Comparison of ENCODE assay signal across 9 cellular contexts in the genomic region with DNA sequence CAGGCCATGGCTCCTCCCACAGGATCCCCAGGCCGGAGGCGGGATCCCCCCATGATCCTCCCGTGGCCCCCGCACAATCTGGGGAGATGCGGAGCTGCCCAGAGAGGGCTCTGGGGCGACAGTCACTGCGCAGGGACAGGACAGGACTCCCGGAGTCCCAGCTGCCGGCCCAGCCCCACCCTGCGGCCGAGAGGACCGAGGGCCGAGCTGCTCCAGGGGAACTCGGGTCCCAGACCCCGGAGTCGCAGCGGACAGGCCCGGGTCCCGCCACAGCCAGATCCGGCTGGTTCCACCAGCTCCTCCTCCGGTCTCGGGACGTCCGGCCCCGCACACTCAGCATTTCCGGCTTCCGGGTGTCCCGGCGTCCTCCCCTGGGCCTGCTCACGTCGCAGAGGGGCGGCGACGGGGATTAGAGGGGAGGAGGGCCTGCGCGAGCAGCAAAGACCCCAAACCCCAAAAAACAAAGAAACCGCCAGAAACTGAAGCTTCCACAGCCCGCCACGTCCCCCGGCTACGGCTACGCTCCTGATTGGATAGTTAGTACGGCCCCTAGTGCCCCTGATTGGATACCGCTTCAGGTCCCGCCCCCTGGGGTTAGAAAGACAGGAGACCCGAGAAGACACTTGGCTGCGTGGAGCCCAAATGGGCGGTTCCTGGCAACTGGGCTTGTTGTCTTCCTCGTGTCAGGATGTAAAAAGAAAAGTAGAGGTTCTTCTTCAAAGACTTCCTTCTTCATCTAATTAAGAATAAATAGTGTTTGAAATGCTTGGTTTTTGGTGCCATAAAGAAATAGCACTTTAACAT. TPM values are rescaled to one million over a fixed set of nuclear protein-coding genes. Genes with fewer than 3 reads are reported as not detected.
DNase-seq lines count a peak whose midpoint lies in the region; ATAC-seq, FAIRE-seq and TF ChIP-seq lines count a peak whose summit lies in the region.
"Had no signal": no experiment of that assay in that cellular context is flagged by ENCODE, and none has a peak within 500 bp of the region (broad histone marks: within the 10 kb centered on the region; RNA-seq: fewer than 3 reads in every experiment).

No MANE protein-coding gene starts in this region.

- peak; percentile 13; the same call in 1 of the 2 replicates for TF ChIP-seq CTCF in HepG2 (CRISPR knock-in tag; IDR thresholded peaks at IDR 0.05)

- POLR2A ChIA-PET in HepG2 (lab: Yijun Ruan, JAX), result interaction anchor here (0.8 to 1.3 kb wide), 10 partner anchors 8 to 363 kb away, joined by 3 to 7 read pairs (median 4); a partner anchor contains a TSS

- peak; percentile 46 for TF ChIP-seq RAD21 in HepG2 (CRISPR knock-in tag; IDR thresholded peaks at IDR 0.05)

- H4K20me1 ChIP-seq in HepG2 (ENCODE audit: insufficient read depth, low read length), result no peaks in the 10 kb centered on the region

- peaks cover 0 to 2% of the 10 kb centered on the region in 2 experiments; a peak in 1 of 5 replicates for H3K27me3 ChIP-seq in HepG2 (ENCODE audit: control insufficient read depth in 1 of 2, insufficient read depth in 2 of 2, low read length in 2 of 2)

- in situ Hi-C loops in HepG2 (cut with HindIII; ENCODE audit: extremely low pct_ligation_motif_present, low pct_unique_long_range_greater_than_20kb), result no loop called here

- H3K79me2 ChIP-seq in HepG2 (ENCODE audit: insufficient read depth, low read length), result no peaks in the 10 kb centered on the region

- TF ChIP-seq EP300 in HepG2 (IDR thresholded peaks at IDR 0.05; ENCODE audit: low read depth in 2 of 2, low read length in 2 of 2) (peak in 1 of 2 experiments; percentile 17; a peak in 1 of 4 replicates), HepG2 (CRISPR knock-in tag; IDR thresholded peaks at IDR 0.05; ENCODE audit: borderline replicate concordance) (no peak)

- BruUV-seq in HepG2 (replicated peaks; lab: Mats Ljungman, UMichigan), result TSS peak; percentile 88

- no peak overlapping the region for H2AFZ ChIP-seq in HepG2 (ENCODE audit: low read length)

- peak overlapping the region; percentile 68 for H3K4me2 ChIP-seq in HepG2 (ENCODE audit: low read depth, low read length)

- peak; percentile 63 to 68 for TF ChIP-seq POLR2A in HepG2 (IDR thresholded peaks at IDR 0.05; ENCODE audit: insufficient read depth in 1 of 2, low read depth in 2 of 2, low read length in 2 of 2)

- CTCF ChIA-PET in HepG2 (lab: Yijun Ruan, JAX; ENCODE audit: low intra/inter-chr PET ratio, low total read pairs), result no interaction called here

- DNase-seq in AG08396 (ENCODE audit: low spot score) (peak; percentile 97), NCI-H446 (lab: John Stamatoyannopoulos, UW) (peak; percentile 89 to 95), cerebellar nuclear complex (lab: John Stamatoyannopoulos, UW) (peak; percentile 77 to 83), HepG2 (ENCODE audit: low spot score) (peak; percentile 94)
- peak; percentile 86 for DNase-seq in activated CD4-positive, alpha-beta T cell treated with anti-CD3 and anti-CD28 coated beads for 1 hour
- peak; percentile 94 for DNase-seq in stimulated activated CD8-positive, alpha-beta memory T cell treated with anti-CD3 and anti-CD28 coated beads, Interleukin-12 subunit alpha, Interleukin-12 subunit beta, amount 100 ng/mL, for 1 hour (ENCODE audit: low read depth)

- peak overlapping the region; percentile 85 for H3K27ac ChIP-seq in HepG2 (ENCODE audit: extremely low read length, insufficient read depth, low read length)

- peak overlapping the region; percentile 61 to 83 (median 78) for H3K4me3 ChIP-seq in HepG2 (replicated peaks in 1 of 3; ENCODE audit: insufficient read depth in 1 of 3, low read depth in 2 of 3, low read length in 3 of 3)

- 3% methylated on average over 23 of the region's 49 CpGs for WGBS in HepG2 (ENCODE audit: low lambda C conversion rate)

- no peaks in the 10 kb centered on the region for H3K36me3 ChIP-seq in HepG2 (replicated peaks in 1 of 2; ENCODE audit: control insufficient read depth in 1 of 2, insufficient read depth in 2 of 2, low read length in 2 of 2)

- peak; percentile 86 for FAIRE-seq in HepG2 (lab: Jason Lieb, UNC)

- H3K9me3 ChIP-seq in HepG2 (ENCODE audit: low read length), result no peaks in the 10 kb centered on the region

- ATAC-seq in GM18907 (IDR thresholded peaks at IDR 0.05; ENCODE audit: unreplicated experiment) (peak; percentile 98), HG03139 (IDR thresholded peaks at IDR 0.05; ENCODE audit: unreplicated experiment) (peak; percentile 94), HepG2 (peak; percentile 98)

- intact Hi-C loops in HepG2 (cut with micrococcal nuclease; ENCODE audit: unreplicated experiment), result no loop called here

- H3K9ac ChIP-seq in HepG2 (ENCODE audit: insufficient read depth, low read depth, low read length), result peak overlapping the region; percentile 81

- H3K4me1 ChIP-seq in HepG2 (ENCODE audit: insufficient read depth, low read length), result peaks cover 8% of the 10 kb centered on the region

TF ChIP-seq in HepG2, 621 proteins besides CTCF, POLR2A, EP300 and RAD21 (continues in another document):
- no peak for TF ChIP-seq EED (CRISPR knock-in tag; IDR thresholded peaks at IDR 0.05)
- peak; percentile 61; the same call in 1 of the 2 replicates for TF ChIP-seq NRL (CRISPR knock-in tag; IDR thresholded peaks at IDR 0.05; ENCODE audit: borderline replicate concordance)
- TF ChIP-seq, protein P1, sequence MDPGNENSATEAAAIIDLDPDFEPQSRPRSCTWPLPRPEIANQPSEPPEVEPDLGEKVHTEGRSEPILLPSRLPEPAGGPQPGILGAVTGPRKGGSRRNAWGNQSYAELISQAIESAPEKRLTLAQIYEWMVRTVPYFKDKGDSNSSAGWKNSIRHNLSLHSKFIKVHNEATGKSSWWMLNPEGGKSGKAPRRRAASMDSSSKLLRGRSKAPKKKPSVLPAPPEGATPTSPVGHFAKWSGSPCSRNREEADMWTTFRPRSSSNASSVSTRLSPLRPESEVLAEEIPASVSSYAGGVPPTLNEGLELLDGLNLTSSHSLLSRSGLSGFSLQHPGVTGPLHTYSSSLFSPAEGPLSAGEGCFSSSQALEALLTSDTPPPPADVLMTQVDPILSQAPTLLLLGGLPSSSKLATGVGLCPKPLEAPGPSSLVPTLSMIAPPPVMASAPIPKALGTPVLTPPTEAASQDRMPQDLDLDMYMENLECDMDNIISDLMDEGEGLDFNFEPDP (CRISPR knock-in tag; conservative IDR thresholded peaks at IDR 0.05), result no peak

RNA-seq across cellular contexts. Expression of a gene that starts 21.3 kb away (rescaled TPM):
- not detected in 2 replicates for total RNA-seq in HepG2 (2016; rRNA removed; fragmentation: Illumina TruSeq; extraction: Trizol)
- total RNA-seq in HepG2 (2016; cell fraction: cytosol; rRNA removed; fragmentation: Illumina TruSeq; extraction: Trizol; ENCODE audit: low read depth), result not detected in 2 replicates
- total RNA-seq in HepG2 (2016; cell fraction: insoluble cytoplasmic fraction; rRNA removed; fragmentation: Illumina TruSeq; extraction: Trizol), result not detected in 2 replicates
- total RNA-seq in HepG2 (2016; cell fraction: membrane; rRNA removed; fragmentation: Illumina TruSeq; extraction: Trizol), result not detected in 2 replicates
- not detected in 2 replicates for total RNA-seq in HepG2 (2016; cell fraction: nucleus; rRNA removed; fragmentation: Illumina TruSeq; extraction: Trizol)
- polyA plus RNA-seq in HepG2 (2011; rRNA removed), result not detected in 2 replicates
- polyA plus RNA-seq in HepG2 (2011; cell fraction: cytosol; rRNA removed), result not detected in 2 replicates
- polyA plus RNA-seq in HepG2 (2011; cell fraction: nucleus; rRNA removed), result not detected in 2 replicates
- not detected in 2 replicates for polyA plus RNA-seq in HepG2 (2012)
- polyA plus RNA-seq in HepG2 (2016; cell fraction: cytosol; fragmentation: Illumina TruSeq; extraction: Trizol; ENCODE audit: low read depth), result not detected in 2 replicates
- polyA plus RNA-seq in HepG2 (2016; cell fraction: insoluble cytoplasmic fraction; fragmentation: Illumina TruSeq; extraction: Trizol; ENCODE audit: low read depth), result not detected in 2 replicates
- not detected in 2 replicates for polyA plus RNA-seq in HepG2 (2016; cell fraction: membrane; fragmentation: Illumina TruSeq; extraction: Trizol; ENCODE audit: low read depth)
- not detected in 2 replicates for polyA plus RNA-seq in HepG2 (2016; cell fraction: nucleus; fragmentation: Illumina TruSeq; extraction: Trizol; ENCODE audit: insufficient read depth, low read depth)
- polyA minus RNA-seq in HepG2 (2011; rRNA and poly(A)+ RNA removed; ENCODE audit: low replicate concordance), result 0.05 TPM in 1 of 2 replicates, not detected in the other
- polyA minus RNA-seq in HepG2 (2011; cell fraction: cytosol; rRNA and poly(A)+ RNA removed), result not detected in 2 replicates
- not detected in 2 replicates for polyA minus RNA-seq in HepG2 (2011; cell fraction: nucleus; rRNA and poly(A)+ RNA removed)

RNA-seq across cellular contexts. Expression of a gene that starts 49.3 kb away (rescaled TPM):
- not detected in 2 replicates for total RNA-seq in HepG2 (2016; rRNA removed; fragmentation: Illumina TruSeq; extraction: Trizol)
- total RNA-seq in HepG2 (2016; cell fraction: cytosol; rRNA removed; fragmentation: Illumina TruSeq; extraction: Trizol; ENCODE audit: low read depth), result not detected in 2 replicates
- total RNA-seq in HepG2 (2016; cell fraction: insoluble cytoplasmic fraction; rRNA removed; fragmentation: Illumina TruSeq; extraction: Trizol), result not detected in 2 replicates
- not detected in 2 replicates for total RNA-seq in HepG2 (2016; cell fraction: membrane; rRNA removed; fragmentation: Illumina TruSeq; extraction: Trizol)
- not detected in 2 replicates for total RNA-seq in HepG2 (2016; cell fraction: nucleus; rRNA removed; fragmentation: Illumina TruSeq; extraction: Trizol)
- polyA plus RNA-seq in HepG2 (2011; rRNA removed), result not detected in 2 replicates
- not detected in 2 replicates for polyA plus RNA-seq in HepG2 (2011; cell fraction: cytosol; rRNA removed)
- polyA plus RNA-seq in HepG2 (2011; cell fraction: nucleus; rRNA removed), result not detected in 2 replicates
- polyA plus RNA-seq in HepG2 (2012), result not detected in 2 replicates
- not detected in 2 replicates for polyA plus RNA-seq in HepG2 (2016; cell fraction: cytosol; fragmentation: Illumina TruSeq; extraction: Trizol; ENCODE audit: low read depth)
- not detected in 2 replicates for polyA plus RNA-seq in HepG2 (2016; cell fraction: insoluble cytoplasmic fraction; fragmentation: Illumina TruSeq; extraction: Trizol; ENCODE audit: low read depth)
- polyA plus RNA-seq in HepG2 (2016; cell fraction: membrane; fragmentation: Illumina TruSeq; extraction: Trizol; ENCODE audit: low read depth), result not detected in 2 replicates
- not detected in 2 replicates for polyA plus RNA-seq in HepG2 (2016; cell fraction: nucleus; fragmentation: Illumina TruSeq; extraction: Trizol; ENCODE audit: insufficient read depth, low read depth)
- polyA minus RNA-seq in HepG2 (2011; rRNA and poly(A)+ RNA removed; ENCODE audit: low replicate concordance), result not detected in 2 replicates
- not detected in 2 replicates for polyA minus RNA-seq in HepG2 (2011; cell fraction: cytosol; rRNA and poly(A)+ RNA removed)
- polyA minus RNA-seq in HepG2 (2011; cell fraction: nucleus; rRNA and poly(A)+ RNA removed), result not detected in 2 replicates
- total RNA-seq: T-helper 1 cell treated with Interleukin-12 subunit alpha and Interleukin-12 subunit beta and Interleukin-4 antibody, amounts not matched to agents 30 ng/mL and 1 ng/mL, for 36 hours had no signal

Comparison
In these comparisons a context has a peak if more than half of its experiments do, and no peak if none do; other contexts are left out.
1. Peak in every context shown above with its lines: DNase-seq, ATAC-seq, H3K4me3 ChIP-seq and H3K27ac ChIP-seq.